ENCODE assay signal across 1 cellular context in the genomic region with DNA sequence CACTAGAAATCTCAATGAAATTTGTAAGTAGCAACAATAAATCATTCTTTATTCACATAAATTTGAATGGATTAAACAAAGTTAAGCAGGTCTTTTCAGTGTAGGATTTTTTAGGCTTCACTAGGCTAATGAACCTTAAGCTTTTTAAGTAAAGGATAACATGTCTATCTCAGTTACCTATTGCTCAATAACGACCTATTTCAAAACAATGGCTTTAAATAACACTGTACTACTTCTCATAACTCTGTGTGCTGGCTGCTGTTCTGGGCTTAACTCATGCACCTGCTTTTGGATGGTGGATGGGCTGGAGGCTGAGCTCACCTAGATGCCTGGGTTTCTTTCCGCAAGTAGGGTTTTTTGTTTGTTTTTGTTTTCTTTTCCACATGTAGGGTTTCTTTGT.
TF ChIP-seq lines count a peak whose summit lies in the region.

No MANE protein-coding gene starts in this region.

TF ChIP-seq in Ishikawa, 13 proteins besides CTCF, POLR2A, EP300 and RAD21:
- TF ChIP-seq, protein P1, sequence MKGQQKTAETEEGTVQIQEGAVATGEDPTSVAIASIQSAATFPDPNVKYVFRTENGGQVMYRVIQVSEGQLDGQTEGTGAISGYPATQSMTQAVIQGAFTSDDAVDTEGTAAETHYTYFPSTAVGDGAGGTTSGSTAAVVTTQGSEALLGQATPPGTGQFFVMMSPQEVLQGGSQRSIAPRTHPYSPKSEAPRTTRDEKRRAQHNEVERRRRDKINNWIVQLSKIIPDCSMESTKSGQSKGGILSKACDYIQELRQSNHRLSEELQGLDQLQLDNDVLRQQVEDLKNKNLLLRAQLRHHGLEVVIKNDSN (IDR thresholded peaks at IDR 0.05): no peak
- TF ChIP-seq CEBPB (IDR thresholded peaks at IDR 0.05) (peak; percentile 89), REST (IDR thresholded peaks at IDR 0.05; ENCODE audit: low read depth) (no peak), CREB1 (IDR thresholded peaks at IDR 0.05; ENCODE audit: low read depth) (no peak), YY1 (IDR thresholded peaks at IDR 0.05; ENCODE audit: low read depth) (no peak)
